ENCODE assay signal across 9 cellular contexts in genomic region chrX:38326086-38326485, GRCh38. TPM values are rescaled to one million over a fixed set of nuclear protein-coding genes. Genes with fewer than 3 reads are reported as not detected.
DNase-seq lines count a peak whose midpoint lies in the region; ATAC-seq and TF ChIP-seq lines count a peak whose summit lies in the region.
"Had no signal": no experiment of that assay in that cellular context is flagged by ENCODE, and none has a peak within 500 bp of the region (broad histone marks: within the 10 kb centered on the region; RNA-seq: fewer than 3 reads in every experiment).

No MANE protein-coding gene starts in this region.

- H3K9me3 Mint-ChIP-seq in activated CD8-positive, alpha-beta T cell treated with anti-CD3 and anti-CD28 coated beads, Interleukin-2, amount 10 ng/mL, durations not matched to agents 7 days and 5 days (ENCODE audit: insufficient read depth): no peaks in the 10 kb centered on the region
- H3K9me3 Mint-ChIP-seq in stimulated activated naive B cell treated with anti-CD40 and anti-IgM and Interleukin-4, amounts not matched to agents 10 μg/mL and 1 μg/mL and 100 μg/mL, for 72 hours: no peaks in the 10 kb centered on the region

- DNase-seq in HL-60 (ENCODE audit: low read depth in 1 of 2, low spot score in 1 of 2) (no peak), hepatocyte (ENCODE audit: low spot score) (no peak), RWPE1 (ENCODE audit: low spot score) (no peak), NOMO-1 (lab: John Stamatoyannopoulos, UW; ENCODE audit: unreplicated experiment in 2 of 2) (no peak)
- DNase-seq in activated CD8-positive, alpha-beta T cell treated with anti-CD3 and anti-CD28 coated beads, Interleukin-2, amount 10 ng/mL, durations not matched to agents 7 days and 5 days: no peak
- DNase-seq in stimulated activated naive B cell treated with anti-CD40 and anti-IgM and Interleukin-4, amounts not matched to agents 10 μg/mL and 1 μg/mL and 100 μg/mL, for 72 hours: no peak
- DNase-seq: activated gamma-delta T cell treated with Interleukin-2 at 50 U/mL for 16 hours, NCI-H1105 treated with DMSO at 0.1 percent for 48 hours had no signal

- ATAC-seq in activated CD8-positive, alpha-beta T cell treated with anti-CD3 and anti-CD28 coated beads, Interleukin-2, amount 10 ng/mL, durations not matched to agents 7 days and 5 days: no peak
- ATAC-seq in stimulated activated naive B cell treated with anti-CD40 and anti-IgM and Interleukin-4, amounts not matched to agents 10 μg/mL and 1 μg/mL and 100 μg/mL, for 72 hours (replicated peaks): no peak
- no peak for ATAC-seq in HG03159 (IDR thresholded peaks at IDR 0.05; ENCODE audit: unreplicated experiment)

- H3K27me3 ChIP-seq in HL-60 (ENCODE audit: insufficient read depth, poor library complexity, severe bottlenecking) (no peaks in the 10 kb centered on the region), hepatocyte (no peaks in the 10 kb centered on the region)

- no peaks in the 10 kb centered on the region for H3K4me1 ChIP-seq in hepatocyte (ENCODE audit: insufficient read depth)

- H3K4me2 ChIP-seq in hepatocyte: peak overlapping the region; percentile 70

- peak overlapping the region; percentile 70 for H2AFZ ChIP-seq in hepatocyte

- H3K36me3 ChIP-seq in hepatocyte (replicated peaks; ENCODE audit: insufficient read depth, low read depth): no peaks in the 10 kb centered on the region

- H3K36me3 Mint-ChIP-seq in activated CD8-positive, alpha-beta T cell treated with anti-CD3 and anti-CD28 coated beads, Interleukin-2, amount 10 ng/mL, durations not matched to agents 7 days and 5 days (ENCODE audit: low read depth): no peaks in the 10 kb centered on the region
- H3K36me3 Mint-ChIP-seq in stimulated activated naive B cell treated with anti-CD40 and anti-IgM and Interleukin-4, amounts not matched to agents 10 μg/mL and 1 μg/mL and 100 μg/mL, for 72 hours: peaks cover 2 to 3% of the 10 kb centered on the region in 2 donors

- H3K27ac Mint-ChIP-seq in activated CD8-positive, alpha-beta T cell treated with anti-CD3 and anti-CD28 coated beads, Interleukin-2, amount 10 ng/mL, durations not matched to agents 7 days and 5 days: peak overlapping the region; percentile 76
- H3K27ac Mint-ChIP-seq in stimulated activated naive B cell treated with anti-CD40 and anti-IgM and Interleukin-4, amounts not matched to agents 10 μg/mL and 1 μg/mL and 100 μg/mL, for 72 hours: peak overlapping the region; percentile 100

- H4K20me1 ChIP-seq in hepatocyte (ENCODE audit: insufficient read depth, poor library complexity, severe bottlenecking): no peaks in the 10 kb centered on the region

- peak overlapping the region; percentile 86 for H3K4me3 Mint-ChIP-seq in activated CD8-positive, alpha-beta T cell treated with anti-CD3 and anti-CD28 coated beads, Interleukin-2, amount 10 ng/mL, durations not matched to agents 7 days and 5 days
- H3K4me3 Mint-ChIP-seq in stimulated activated naive B cell treated with anti-CD40 and anti-IgM and Interleukin-4, amounts not matched to agents 10 μg/mL and 1 μg/mL and 100 μg/mL, for 72 hours: peak overlapping the region; percentile 91 to 97

- CTCF ChIA-PET in activated CD8-positive, alpha-beta T cell treated with anti-CD3 and anti-CD28 coated beads, Interleukin-2, amount 10 ng/mL, durations not matched to agents 7 days and 5 days (lab: Charles Lee): interaction anchor here (1.4 to 2.9 kb wide), 3 partner anchors 10 to 36 kb away, joined by 5 to 10 read pairs (median 5); no protein-coding TSS in a partner anchor
- CTCF ChIA-PET in RWPE1 (lab: Yijun Ruan, JAX): interaction anchor here (0.5 kb wide), 1 partner anchor 60 kb away, joined by 3 read pairs; no protein-coding TSS in a partner anchor

- TF ChIP-seq CTCF in HL-60 (IDR thresholded peaks at IDR 0.05; ENCODE audit: insufficient read depth, low read length): no peak
- TF ChIP-seq CTCF in hepatocyte (IDR thresholded peaks at IDR 0.05; ENCODE audit: poor library complexity): no peak
- TF ChIP-seq CTCF in RWPE1 (conservative IDR thresholded peaks at IDR 0.05; ENCODE audit: low read depth): no peak

- H3K27me3 Mint-ChIP-seq in activated CD8-positive, alpha-beta T cell treated with anti-CD3 and anti-CD28 coated beads, Interleukin-2, amount 10 ng/mL, durations not matched to agents 7 days and 5 days (ENCODE audit: low read depth): no peaks in the 10 kb centered on the region
- H3K27me3 Mint-ChIP-seq in stimulated activated naive B cell treated with anti-CD40 and anti-IgM and Interleukin-4, amounts not matched to agents 10 μg/mL and 1 μg/mL and 100 μg/mL, for 72 hours: no peaks in the 10 kb centered on the region

- H3K4me1 Mint-ChIP-seq in activated CD8-positive, alpha-beta T cell treated with anti-CD3 and anti-CD28 coated beads, Interleukin-2, amount 10 ng/mL, durations not matched to agents 7 days and 5 days (ENCODE audit: low read depth): peaks cover 26% of the 10 kb centered on the region
- H3K4me1 Mint-ChIP-seq in stimulated activated naive B cell treated with anti-CD40 and anti-IgM and Interleukin-4, amounts not matched to agents 10 μg/mL and 1 μg/mL and 100 μg/mL, for 72 hours: peaks cover 6 to 8% of the 10 kb centered on the region in 2 donors

- WGBS in hepatocyte (ENCODE audit: low lambda C conversion rate, missing lambda C conversion rate): 56% methylated on average over 3 of the region's 3 CpGs

- H3K9me2 ChIP-seq in hepatocyte (replicated peaks; ENCODE audit: insufficient read depth): no peaks in the 10 kb centered on the region

- H3K9me3 ChIP-seq in hepatocyte (ENCODE audit: low read depth): no peaks in the 10 kb centered on the region

- H3K4me3 ChIP-seq in HL-60 (replicated peaks; ENCODE audit: insufficient read depth, low read length) (peak overlapping the region; percentile 64), hepatocyte (peak overlapping the region; percentile 75)

- POLR2A ChIA-PET in activated CD8-positive, alpha-beta T cell treated with anti-CD3 and anti-CD28 coated beads, Interleukin-2, amount 10 ng/mL, durations not matched to agents 7 days and 5 days (lab: Charles Lee): interaction anchor here (1.0 to 1.6 kb wide), 2 partner anchors 8 to 43 kb away, joined by 3 to 7 read pairs; no protein-coding TSS in a partner anchor
- POLR2A ChIA-PET in RWPE1 (lab: Yijun Ruan, JAX; ENCODE audit: low non-redundant PET): no interaction called here

- peak overlapping the region; percentile 94 for H3K27ac ChIP-seq in HL-60 (replicated peaks)
- peak overlapping the region; percentile 96 for H3K27ac ChIP-seq in hepatocyte
- H3K27ac ChIP-seq in RWPE1: no peak overlapping the region

- H3K79me2 ChIP-seq in hepatocyte: peaks cover 14% of the 10 kb centered on the region

RNA-seq across cellular contexts. Expression of gene RPGR, which starts 1.2 kb away (rescaled TPM):
- 1 to 10 TPM; 5.0 to 7.6 TPM for total RNA-seq in activated CD8-positive, alpha-beta T cell treated with anti-CD3 and anti-CD28 coated beads, Interleukin-2, amount 10 ng/mL, durations not matched to agents 7 days and 5 days
- total RNA-seq in hepatocyte: 9.8 and 15.9 TPM in 2 replicates
- polyA plus RNA-seq in hepatocyte: 7.2 and 7.6 TPM in 2 replicates

RNA-seq across cellular contexts. Expression of gene OTC, which starts 26.3 kb away (rescaled TPM):
- not detected for total RNA-seq in activated CD8-positive, alpha-beta T cell treated with anti-CD3 and anti-CD28 coated beads, Interleukin-2, amount 10 ng/mL, durations not matched to agents 7 days and 5 days
- 33.2 and 37.8 TPM in 2 replicates for total RNA-seq in hepatocyte
- polyA plus RNA-seq in hepatocyte: 10.1 and 16.2 TPM in 2 replicates

Comparison
In these comparisons a context has a peak if more than half of its experiments do, and no peak if none do; other contexts are left out.
1. RNA of gene OTC, which starts 26.3 kb away (total RNA-seq): 33.2 to 37.8 TPM in hepatocyte; not detected in activated CD8-positive, alpha-beta T cell treated with anti-CD3 and anti-CD28 coated beads, Interleukin-2, amount 10 ng/mL, durations not matched to agents 7 days and 5 days; every median in the first group is over 10 times any median in the second.